13 cellular contexts compared by ENCODE assay signal in genomic region chr1:26832249-26832960, GRCh38. TPM values are rescaled to one million over a fixed set of nuclear protein-coding genes. Genes with fewer than 3 reads are reported as not detected.
A peak's percentile ranks its signal among the peaks of the same experiment; 100 is the strongest.
DNase-seq lines count a peak whose midpoint lies in the region; ATAC-seq, FAIRE-seq and TF ChIP-seq lines count a peak whose summit lies in the region.
"Had no signal": no experiment of that assay in that cellular context is flagged by ENCODE, and none has a peak within 500 bp of the region (broad histone marks: within the 10 kb centered on the region; RNA-seq: fewer than 3 reads in every experiment).

No MANE protein-coding gene starts in this region.

- H3K27ac Mint-ChIP-seq in activated naive CD4-positive, alpha-beta T cell treated with anti-CD3 and anti-CD28 coated beads, Interleukin-2, amount 50 U/mL, for 24 hours = peak overlapping the region; percentile 91
- peak overlapping the region; percentile 93 for H3K27ac Mint-ChIP-seq in activated B cell treated with CpG ODN at 0.5 μM for 24 hours
- H3K27ac Mint-ChIP-seq: HFFc6 had no signal

- H3K36me3 Mint-ChIP-seq in activated naive CD4-positive, alpha-beta T cell treated with anti-CD3 and anti-CD28 coated beads, Interleukin-2, amount 50 U/mL, for 24 hours = peaks cover 17% of the 10 kb centered on the region
- H3K36me3 Mint-ChIP-seq in activated B cell treated with CpG ODN at 0.5 μM for 24 hours (ENCODE audit: low read depth) = peaks cover 48% of the 10 kb centered on the region

- no peak for TF ChIP-seq RAD21 in liver (IDR thresholded peaks at IDR 0.05)

- H3K9me3 ChIP-seq in liver (ENCODE audit: control insufficient read depth in 4 of 4, low read length in 3 of 4) = no peaks in the 10 kb centered on the region
- no peaks in the 10 kb centered on the region for H3K9me3 ChIP-seq in A673 (ENCODE audit: low read depth, low read length, poor library complexity, severe bottlenecking)
- no peaks in the 10 kb centered on the region for H3K9me3 ChIP-seq in gastroesophageal sphincter

- H3K4me1 ChIP-seq in liver (ENCODE audit: control insufficient read depth in 4 of 4, insufficient read depth in 4 of 4, low read length in 3 of 4) = peaks cover 10 to 52% (median 39%) of the 10 kb centered on the region in 4 donors
- H3K4me1 ChIP-seq in A673 (ENCODE audit: insufficient read depth, low read length, poor library complexity, severe bottlenecking) = peaks cover 5% of the 10 kb centered on the region
- peaks cover 0 to 28% (median 13%) of the 10 kb centered on the region in 3 donors for H3K4me1 ChIP-seq in gastroesophageal sphincter

- H3K36me3 ChIP-seq in liver (ENCODE audit: control insufficient read depth in 4 of 4, insufficient read depth in 3 of 4, low read depth in 1 of 4, low read length in 3 of 4) (peaks cover 3 to 26% (median 16%) of the 10 kb centered on the region in 4 donors), A673 (ENCODE audit: insufficient read depth, low read length, poor library complexity, severe bottlenecking) (peaks cover 25% of the 10 kb centered on the region), gastroesophageal sphincter (peaks cover 0 to 58% of the 10 kb centered on the region in 2 donors)

- ATAC-seq in activated B cell treated with CpG ODN at 0.5 μM for 24 hours (ENCODE audit: low read depth) = no peak
- no peak for ATAC-seq in gastroesophageal sphincter
- no peak for ATAC-seq in HG03439 (IDR thresholded peaks at IDR 0.05; ENCODE audit: unreplicated experiment)

- FAIRE-seq in H54 (lab: Jason Lieb, UNC) = no peak
- FAIRE-seq: endometrium had no signal

- no peaks in the 10 kb centered on the region for H3K9me3 Mint-ChIP-seq in activated naive CD4-positive, alpha-beta T cell treated with anti-CD3 and anti-CD28 coated beads, Interleukin-2, amount 50 U/mL, for 24 hours
- H3K9me3 Mint-ChIP-seq in activated B cell treated with CpG ODN at 0.5 μM for 24 hours = no peaks in the 10 kb centered on the region
- H3K9me3 Mint-ChIP-seq: HFFc6 had no signal

- no peaks in the 10 kb centered on the region for H3K27me3 ChIP-seq in liver (ENCODE audit: control insufficient read depth in 4 of 4, insufficient read depth in 4 of 4, low read length in 3 of 4)
- H3K27me3 ChIP-seq in A673 (replicated peaks; ENCODE audit: insufficient read depth, low read depth, low read length, poor library complexity) = no peaks in the 10 kb centered on the region
- no peaks in the 10 kb centered on the region for H3K27me3 ChIP-seq in gastroesophageal sphincter
- H3K27me3 ChIP-seq: brain microvascular endothelial cell had no signal

- CTCF ChIA-PET in activated B cell treated with CpG ODN at 0.5 μM for 24 hours (lab: Charles Lee) = interaction anchor here (1.0 to 5.0 kb wide), 10 partner anchors 10 to 233 kb away, joined by 3 to 47 read pairs (median 6); partner anchors contain the start of gene PIGV
- CTCF ChIA-PET in A673 (lab: Charles Lee) = no interaction called here

- 80% methylated on average over 16 of the region's 16 CpGs for WGBS in liver
- 70 to 72% methylated on average over 3 to 5 of the region's 16 CpGs for WGBS in gastroesophageal sphincter (ENCODE audit: low coverage in 1 of 2), 2 donors

- intact Hi-C loops in activated B cell treated with CpG ODN at 0.5 μM for 24 hours (cut with micrococcal nuclease) = no loop called here
- intact Hi-C loops in A673 (cut with micrococcal nuclease; ENCODE audit: unreplicated experiment) = no loop called here

- H3K4me1 Mint-ChIP-seq in activated naive CD4-positive, alpha-beta T cell treated with anti-CD3 and anti-CD28 coated beads, Interleukin-2, amount 50 U/mL, for 24 hours = peaks cover 74% of the 10 kb centered on the region
- peaks cover 61% of the 10 kb centered on the region for H3K4me1 Mint-ChIP-seq in activated B cell treated with CpG ODN at 0.5 μM for 24 hours

- TF ChIP-seq CTCF in activated B cell treated with CpG ODN at 0.5 μM for 24 hours (IDR thresholded peaks at IDR 0.05) (no peak), liver (IDR thresholded peaks at IDR 0.05; ENCODE audit: low read depth, low read length, missing input control) (no peak), A673 (conservative IDR thresholded peaks at IDR 0.05; ENCODE audit: low read depth, low read length) (no peak), gastroesophageal sphincter (IDR thresholded peaks at IDR 0.05) (no peak)

- DNase-seq in activated naive CD4-positive, alpha-beta T cell treated with Interleukin-2 at 50 U/mL for 16 hours = no peak
- DNase-seq in activated B cell treated with CpG ODN at 0.5 μM for 24 hours (no peak), A673 (ENCODE audit: low spot score) (no peak), H54 (ENCODE audit: insufficient read length, low spot score) (no peak)
- DNase-seq: brain microvascular endothelial cell; HFFc6; NCI-H1930; stimulated activated CD8-positive, alpha-beta memory T cell treated with anti-CD3 and anti-CD28 coated beads, Interleukin-4, amount 100 ng/mL, for 48 hours had no signal

- no peaks in the 10 kb centered on the region for H3K27me3 Mint-ChIP-seq in activated naive CD4-positive, alpha-beta T cell treated with anti-CD3 and anti-CD28 coated beads, Interleukin-2, amount 50 U/mL, for 24 hours
- H3K27me3 Mint-ChIP-seq in activated B cell treated with CpG ODN at 0.5 μM for 24 hours = no peaks in the 10 kb centered on the region

- peak overlapping the region; percentile 83 to 93 for H3K27ac ChIP-seq in liver (ENCODE audit: low read depth in 1 of 2, low read length in 2 of 2)
- H3K27ac ChIP-seq in A673 (ENCODE audit: low read depth, low read length, poor library complexity, severe bottlenecking) = no peak overlapping the region
- H3K27ac ChIP-seq in gastroesophageal sphincter = no peak overlapping the region
- H3K27ac ChIP-seq: brain microvascular endothelial cell had no signal

- no peak for TF ChIP-seq EP300 in gastroesophageal sphincter (IDR thresholded peaks at IDR 0.05)

- TF ChIP-seq POLR2A in H54 (IDR thresholded peaks at IDR 0.05; ENCODE audit: low read depth, low read length) (no peak), gastroesophageal sphincter (IDR thresholded peaks at IDR 0.05) (no peak)

- H3K9ac ChIP-seq in liver (ENCODE audit: low read depth in 1 of 2, low read length in 2 of 2) = peak overlapping the region in 1 of 2 donors; percentile 33

- POLR2A ChIA-PET in activated B cell treated with CpG ODN at 0.5 μM for 24 hours (lab: Charles Lee) = interaction anchor here (0.6 to 3.1 kb wide), 10 partner anchors 9 to 658 kb away, joined by 3 to 40 read pairs (median 6); no protein-coding TSS in a partner anchor
- POLR2A ChIA-PET in A673 (lab: Charles Lee; ENCODE audit: low non-redundant PET) = no interaction called here

- H3K4me3 ChIP-seq in liver (ENCODE audit: low read depth in 1 of 3, low read length in 3 of 3) (no peak overlapping the region), A673 (ENCODE audit: low read depth, low read length, poor library complexity, severe bottlenecking) (no peak overlapping the region), gastroesophageal sphincter (no peak overlapping the region)

- H3K4me3 Mint-ChIP-seq in activated naive CD4-positive, alpha-beta T cell treated with anti-CD3 and anti-CD28 coated beads, Interleukin-2, amount 50 U/mL, for 24 hours = peak overlapping the region; percentile 78
- no peak overlapping the region for H3K4me3 Mint-ChIP-seq in activated B cell treated with CpG ODN at 0.5 μM for 24 hours
- H3K4me3 Mint-ChIP-seq: HFFc6 had no signal

- no TSS peak for BruUV-seq in A673 (replicated peaks; lab: Mats Ljungman, UMichigan)

TF ChIP-seq in liver, 16 proteins besides CTCF, POLR2A, EP300 and RAD21:
- TF ChIP-seq HNF4A (conservative IDR thresholded peaks at IDR 0.05) = no peak

RNA-seq across cellular contexts. Expression of gene ZDHHC18, which starts 5.9 kb away (rescaled TPM):
- total RNA-seq in activated B cell treated with CpG ODN at 0.5 μM for 24 hours (27.1 and 30.3 TPM in 2 replicates), liver (1 to 10 TPM; 7.6 to 8.3 TPM), A673 (2021) (27.9 and 31.5 TPM in 2 replicates), gastroesophageal sphincter (10 to 100 TPM; 10.5 to 36.9 (median 17.1) TPM)
- polyA plus RNA-seq in liver = 1 to 10 TPM; 2.6 to 9.2 TPM

RNA-seq across cellular contexts. Expression of gene SFN, which starts 30.5 kb away (rescaled TPM):
- total RNA-seq in activated B cell treated with CpG ODN at 0.5 μM for 24 hours = 0.22 and 0.29 TPM in 2 replicates
- total RNA-seq in liver = under 1 TPM in 1 of 2 donors, not detected in 1; 0.17 TPM
- polyA plus RNA-seq in liver = under 1 TPM in 1 of 2 donors, not detected in 1; 0.69 TPM
- total RNA-seq in A673 (2021) = 0.24 TPM in 1 of 2 replicates, not detected in the other
- total RNA-seq in gastroesophageal sphincter = 10 to 100 TPM in 2 of 4 donors, 1 to 10 TPM in 1, under 1 TPM in 1; 0.81 to 51.6 (median 6.9) TPM

RNA-seq across cellular contexts. Expression of gene PIGV, which starts 44.7 kb away (rescaled TPM):
- 29.6 and 35.4 TPM in 2 replicates for total RNA-seq in activated B cell treated with CpG ODN at 0.5 μM for 24 hours
- total RNA-seq in liver = 10 to 100 TPM; 15.3 to 24.3 TPM
- polyA plus RNA-seq in liver = 10 to 100 TPM; 13.9 to 14.2 TPM
- total RNA-seq in A673 (2021) = 4.9 and 9.1 TPM in 2 replicates
- total RNA-seq in gastroesophageal sphincter = 10 to 100 TPM; 13.7 to 30.0 (median 15.5) TPM

RNA-seq across cellular contexts. Expression of gene GPN2, which starts 57.7 kb away (rescaled TPM):
- 42.6 and 48.6 TPM in 2 replicates for total RNA-seq in activated B cell treated with CpG ODN at 0.5 μM for 24 hours
- 10 to 100 TPM in 1 of 2 donors, 1 to 10 TPM in 1; 9.5 to 10.3 TPM for total RNA-seq in liver
- polyA plus RNA-seq in liver = 10 to 100 TPM; 10.5 to 12.7 TPM
- total RNA-seq in A673 (2021) = 40.8 and 41.4 TPM in 2 replicates
- total RNA-seq in gastroesophageal sphincter = 10 to 100 TPM; 10.4 to 17.3 (median 12.8) TPM

Comparison
In these comparisons a context has a peak if more than half of its experiments do, and no peak if none do; other contexts are left out.
1. H3K27ac ChIP-seq: peak in liver (2 of 2); none in A673 (single experiment) and gastroesophageal sphincter (0 of 4).